ENCODE assay signal across 8 cellular contexts in genomic region chrX:154751121-154751668, GRCh38. TPM values are rescaled to one million over a fixed set of nuclear protein-coding genes. Genes with fewer than 3 reads are reported as not detected.
DNase-seq lines count a peak whose midpoint lies in the region; ATAC-seq and TF ChIP-seq lines count a peak whose summit lies in the region.

No MANE protein-coding gene starts in this region.

- H3K4me3 Mint-ChIP-seq in activated T-cell treated with anti-CD3 and anti-CD28 coated beads, Interleukin-2, amount 50 U/mL, for 4 hours, result peak overlapping the region; percentile 75

- H3K4me1 Mint-ChIP-seq in activated T-cell treated with anti-CD3 and anti-CD28 coated beads, Interleukin-2, amount 50 U/mL, for 4 hours (ENCODE audit: low read depth), result peaks cover 22% of the 10 kb centered on the region

- no peaks in the 10 kb centered on the region for H3K9me3 Mint-ChIP-seq in activated T-cell treated with anti-CD3 and anti-CD28 coated beads, Interleukin-2, amount 50 U/mL, for 4 hours

- no peaks in the 10 kb centered on the region for H3K27me3 Mint-ChIP-seq in activated T-cell treated with anti-CD3 and anti-CD28 coated beads, Interleukin-2, amount 50 U/mL, for 4 hours (ENCODE audit: low read depth)

- no peak for TF ChIP-seq POLR2A in erythroblast (IDR thresholded peaks at IDR 0.05; ENCODE audit: low read length)

- H3K36me3 Mint-ChIP-seq in activated T-cell treated with anti-CD3 and anti-CD28 coated beads, Interleukin-2, amount 50 U/mL, for 4 hours (ENCODE audit: insufficient read depth), result no peaks in the 10 kb centered on the region

- ATAC-seq in activated T-cell treated with anti-CD3 and anti-CD28 coated beads, Interleukin-2, amount 50 U/mL, for 4 hours, result peak; percentile 29

- DNase-seq in activated T-cell treated with anti-CD3 and anti-CD28 coated beads, Interleukin-2, amount 50 U/mL, for 4 hours, result no peak
- DNase-seq in activated T-cell treated with anti-CD3 and anti-CD28 coated beads, Interleukin-2, amount 50 U/mL, for 48 hours, result no peak
- DNase-seq in NOMO-1 treated with dmso at 0.1 percent for 144 hours (lab: John Stamatoyannopoulos, UW; ENCODE audit: unreplicated experiment), result peak; percentile 6
- peak; percentile 16 for DNase-seq in dermis blood vessel endothelial cell
- DNase-seq in pons (ENCODE audit: low spot score), result peak; percentile 15
- no peak for DNase-seq in NCI-H1694 (lab: John Stamatoyannopoulos, UW)
- DNase-seq in NCI-H226, result no peak
- DNase-seq in erythroblast (lab: John Stamatoyannopoulos, UW), result no peak

RNA-seq across cellular contexts. Expression of gene GAB3, which starts 0.3 kb away (rescaled TPM):
- total RNA-seq in activated T-cell treated with anti-CD3 and anti-CD28 coated beads, Interleukin-2, amount 50 U/mL, for 4 hours, result 1 to 10 TPM; 1.5 to 2.5 (median 2.0) TPM
- 12.1 and 14.1 TPM in 2 replicates for total RNA-seq in dermis blood vessel endothelial cell

RNA-seq across cellular contexts. Expression of gene DKC1, which starts 11.5 kb away (rescaled TPM):
- total RNA-seq in activated T-cell treated with anti-CD3 and anti-CD28 coated beads, Interleukin-2, amount 50 U/mL, for 4 hours, result 100 to 1,000 TPM; 269 to 289 (median 286) TPM
- 45.6 and 71.2 TPM in 2 replicates for total RNA-seq in dermis blood vessel endothelial cell

RNA-seq across cellular contexts. Expression of gene MPP1, which starts 54.1 kb away (rescaled TPM):
- total RNA-seq in activated T-cell treated with anti-CD3 and anti-CD28 coated beads, Interleukin-2, amount 50 U/mL, for 4 hours, result 1 to 10 TPM; 8.0 to 8.8 (median 8.0) TPM
- total RNA-seq in dermis blood vessel endothelial cell, result 39.5 and 59.2 TPM in 2 replicates

Comparison
In these comparisons a context has a peak if more than half of its experiments do, and no peak if none do; other contexts are left out.
1. DNase-seq: peak in NOMO-1 treated with dmso at 0.1 percent for 144 hours (single experiment), dermis blood vessel endothelial cell (single experiment) and pons (single experiment); none in activated T-cell treated with anti-CD3 and anti-CD28 coated beads, Interleukin-2, amount 50 U/mL, for 4 hours (single experiment), activated T-cell treated with anti-CD3 and anti-CD28 coated beads, Interleukin-2, amount 50 U/mL, for 48 hours (0 of 2), NCI-H1694 (single experiment), NCI-H226 (single experiment) and erythroblast (0 of 2).